24 cellular contexts compared by ENCODE assay signal in the genomic region with DNA sequence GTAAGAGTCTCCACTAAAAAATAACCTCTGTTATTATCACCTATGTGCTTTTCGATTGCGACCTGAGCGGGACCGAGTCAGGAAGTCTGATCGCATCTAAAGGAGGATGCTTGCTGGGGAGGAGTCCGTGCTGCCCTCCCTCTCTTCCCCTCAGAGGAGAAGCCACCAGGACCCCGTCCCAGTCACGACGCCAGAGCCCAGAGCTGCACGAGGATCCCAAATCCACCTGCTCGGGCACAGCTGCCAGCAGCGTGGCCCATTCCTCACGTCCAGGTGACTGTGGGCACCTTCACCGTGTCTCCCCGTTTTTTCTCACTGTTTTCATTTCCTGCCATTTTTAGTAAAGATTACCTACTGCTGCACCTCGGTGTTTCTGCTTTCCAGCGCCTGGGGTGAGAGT.
DNase-seq lines count a peak whose midpoint lies in the region; ATAC-seq and TF ChIP-seq lines count a peak whose summit lies in the region.
"Had no signal": no experiment of that assay in that cellular context is flagged by ENCODE, and none has a peak within 500 bp of the region (broad histone marks: within the 10 kb centered on the region; RNA-seq: fewer than 3 reads in every experiment).

No MANE protein-coding gene starts in this region.

- H3K27me3 Mint-ChIP-seq in natural killer cell treated with Interleukin-12 subunit alpha and Interleukin-12 subunit beta and Interleukin-15 and Interleukin-18, amount 100 ng/mL, for 72 hours: no peaks in the 10 kb centered on the region
- H3K27me3 Mint-ChIP-seq in natural killer cell (ENCODE audit: low read depth in 2 of 2): no peaks in the 10 kb centered on the region
- H3K27me3 Mint-ChIP-seq: CD4-positive, CD25-positive, alpha-beta regulatory T cell had no signal

- no peaks in the 10 kb centered on the region for H3K27me3 ChIP-seq in osteoblast (ENCODE audit: insufficient read depth, low read length)
- H3K27me3 ChIP-seq: BLaER1 had no signal

- no peak overlapping the region for H3K4me3 ChIP-seq in osteoblast (ENCODE audit: insufficient read depth, low read length)
- H3K4me3 ChIP-seq: BLaER1, GM12878 had no signal

- intact Hi-C loops in natural killer cell (cut with micrococcal nuclease): no loop called here

- H3K4me1 ChIP-seq in osteoblast (ENCODE audit: insufficient read depth, low read length): no peaks in the 10 kb centered on the region
- H3K4me1 ChIP-seq: BE2C had no signal

- no peak for TF ChIP-seq CTCF in natural killer cell (IDR thresholded peaks at IDR 0.05)
- TF ChIP-seq CTCF in osteoblast (IDR thresholded peaks at IDR 0.05; ENCODE audit: extremely low read depth, low read depth, low read length): no peak

- no peaks in the 10 kb centered on the region for H3K36me3 ChIP-seq in osteoblast (ENCODE audit: insufficient read depth, low read length)
- H3K36me3 ChIP-seq: BE2C, BLaER1 had no signal

- no peak for ATAC-seq in natural killer cell treated with Interleukin-12 subunit alpha and Interleukin-12 subunit beta and Interleukin-15 and Interleukin-18, amount 100 ng/mL, for 72 hours
- no peak for ATAC-seq in natural killer cell
- ATAC-seq in GM18505 (IDR thresholded peaks at IDR 0.05; ENCODE audit: unreplicated experiment): no peak
- ATAC-seq in activated CD4-positive, CD25-positive, alpha-beta regulatory T cell treated with anti-CD3 and anti-CD28 coated beads, Interleukin-2, amount 50 U/mL, for 24 hours: no peak
- ATAC-seq: GM12878 had no signal

- TF ChIP-seq POLR2A in GM18505 (IDR thresholded peaks at IDR 0.05; ENCODE audit: borderline replicate concordance, extremely low read depth, insufficient read depth, insufficient read length): no peak

- peak; percentile 10 for DNase-seq in natural killer cell treated with Interleukin-12 subunit alpha and Interleukin-12 subunit beta and Interleukin-15 and Interleukin-18, amount 100 ng/mL, for 72 hours (ENCODE audit: low spot score)
- no peak for DNase-seq in natural killer cell
- peak; percentile 60 for DNase-seq in mesenteric fat pad (ENCODE audit: low spot score)
- DNase-seq in osteoblast (ENCODE audit: insufficient read length, low spot score, missing footprints): peak; percentile 37
- DNase-seq: 8988T; ACHN; BE2C; C1 segment of cervical spinal cord; CD4-positive, alpha-beta memory T cell; CD4-positive, CD25-positive, alpha-beta regulatory T cell; CD8-positive, alpha-beta memory T cell; COR-L47; DMS 273 treated with DMSO at 0.1 percent for 48 hours; DMS153; DMS53; DMS79; DND-41; EL; GDM1 had no signal

- H3K9me3 Mint-ChIP-seq in natural killer cell treated with Interleukin-12 subunit alpha and Interleukin-12 subunit beta and Interleukin-15 and Interleukin-18, amount 100 ng/mL, for 72 hours: no peaks in the 10 kb centered on the region
- H3K9me3 Mint-ChIP-seq in natural killer cell: no peaks in the 10 kb centered on the region

- H3K27ac ChIP-seq in osteoblast (ENCODE audit: low read depth, low read length): no peak overlapping the region
- H3K27ac ChIP-seq: BLaER1 had no signal

- no peak overlapping the region for H3K27ac Mint-ChIP-seq in natural killer cell treated with Interleukin-12 subunit alpha and Interleukin-12 subunit beta and Interleukin-15 and Interleukin-18, amount 100 ng/mL, for 72 hours
- no peak overlapping the region for H3K27ac Mint-ChIP-seq in natural killer cell
- H3K27ac Mint-ChIP-seq: CD14-positive monocyte; CD4-positive, alpha-beta memory T cell; CD4-positive, CD25-positive, alpha-beta regulatory T cell; CD8-positive, alpha-beta memory T cell had no signal

- H3K4me3 Mint-ChIP-seq in natural killer cell treated with Interleukin-12 subunit alpha and Interleukin-12 subunit beta and Interleukin-15 and Interleukin-18, amount 100 ng/mL, for 72 hours: no peak overlapping the region
- no peak overlapping the region for H3K4me3 Mint-ChIP-seq in natural killer cell
- H3K4me3 Mint-ChIP-seq: CD14-positive monocyte; CD4-positive, alpha-beta memory T cell; CD8-positive, alpha-beta memory T cell had no signal

- no peak overlapping the region for H3K4me2 ChIP-seq in osteoblast (ENCODE audit: insufficient read depth, low read length)
- H3K4me2 ChIP-seq: BLaER1 had no signal

- H3K9me3 ChIP-seq in osteoblast (ENCODE audit: low read depth, low read length): peaks cover 8% of the 10 kb centered on the region
- H3K9me3 ChIP-seq: BE2C had no signal

- H3K79me2 ChIP-seq in osteoblast (ENCODE audit: insufficient read depth, low read length): no peaks in the 10 kb centered on the region

- H3K4me1 Mint-ChIP-seq in natural killer cell treated with Interleukin-12 subunit alpha and Interleukin-12 subunit beta and Interleukin-15 and Interleukin-18, amount 100 ng/mL, for 72 hours (ENCODE audit: low read depth in 2 of 2): no peaks in the 10 kb centered on the region
- no peaks in the 10 kb centered on the region for H3K4me1 Mint-ChIP-seq in natural killer cell
- H3K4me1 Mint-ChIP-seq: CD4-positive, alpha-beta memory T cell; CD4-positive, CD25-positive, alpha-beta regulatory T cell; CD8-positive, alpha-beta memory T cell had no signal

- no peaks in the 10 kb centered on the region for H3K36me3 Mint-ChIP-seq in natural killer cell treated with Interleukin-12 subunit alpha and Interleukin-12 subunit beta and Interleukin-15 and Interleukin-18, amount 100 ng/mL, for 72 hours
- no peaks in the 10 kb centered on the region for H3K36me3 Mint-ChIP-seq in natural killer cell
- H3K36me3 Mint-ChIP-seq: CD4-positive, alpha-beta memory T cell; CD4-positive, CD25-positive, alpha-beta regulatory T cell had no signal

- H4K20me1 ChIP-seq in osteoblast (ENCODE audit: insufficient read depth, low read length): no peaks in the 10 kb centered on the region
- H4K20me1 ChIP-seq: BLaER1 had no signal

- H2AFZ ChIP-seq in osteoblast (ENCODE audit: low read length): no peak overlapping the region
